In genomic region chr12:132133952-132134652, GRCh38 we compare ENCODE assay signal across 14 cellular contexts. TPM values are rescaled to one million over a fixed set of nuclear protein-coding genes. Genes with fewer than 3 reads are reported as not detected.
DNase-seq lines count a peak whose midpoint lies in the region; ATAC-seq and TF ChIP-seq lines count a peak whose summit lies in the region.
"Had no signal": no experiment of that assay in that cellular context is flagged by ENCODE, and none has a peak within 500 bp of the region (broad histone marks: within the 10 kb centered on the region; RNA-seq: fewer than 3 reads in every experiment).

No MANE protein-coding gene starts in this region.

- peak; percentile 20 to 32 (median 26) for ATAC-seq in right lobe of liver
- no peak for ATAC-seq in T-helper 17 cell
- ATAC-seq in HG03571 (IDR thresholded peaks at IDR 0.05; ENCODE audit: unreplicated experiment) = no peak
- ATAC-seq: gastrocnemius medialis had no signal

- WGBS in right lobe of liver (ENCODE audit: insufficient coverage, low coverage, low lambda C conversion rate, missing lambda C conversion rate) = 58% methylated on average over 6 of the region's 27 CpGs

- no peaks in the 10 kb centered on the region for H3K27me3 Mint-ChIP-seq in T-helper 17 cell

- H3K27ac ChIP-seq in right lobe of liver = no peak overlapping the region
- H3K27ac ChIP-seq: gastrocnemius medialis had no signal

- no peak overlapping the region for H3K27ac Mint-ChIP-seq in T-helper 17 cell
- H3K27ac Mint-ChIP-seq: CD14-positive monocyte, HFFc6 had no signal

- DNase-seq in DMS53 treated with DMSO at 0.1 percent for 48 hours (lab: John Stamatoyannopoulos, UW; ENCODE audit: unreplicated experiment) (peak; percentile 58), NCI-H1417 treated with DMSO at 0.1 percent for 48 hours (lab: John Stamatoyannopoulos, UW) (peak; percentile 7), SHP77 (lab: John Stamatoyannopoulos, UW) (peak; percentile 87 to 92), right lobe of liver (peak in 2 of 3 donors; percentile 17 to 43), T-helper 17 cell (no peak), glomerular visceral epithelial cell (ENCODE audit: extremely low spot score) (no peak), superior temporal gyrus (ENCODE audit: extremely low spot score) (no peak)
- DNase-seq: activated CD8-positive, alpha-beta memory T cell treated with anti-CD3 and anti-CD28 coated beads, Interleukin-2, amount 50 U/mL, for 4 hours; amniotic stem cell; gastrocnemius medialis; HFFc6; OCI-M1 had no signal

- no peaks in the 10 kb centered on the region for H3K27me3 ChIP-seq in right lobe of liver
- H3K27me3 ChIP-seq: gastrocnemius medialis had no signal

- no peaks in the 10 kb centered on the region for H3K36me3 Mint-ChIP-seq in T-helper 17 cell (ENCODE audit: low read depth)

- H3K9me3 ChIP-seq in right lobe of liver = no peaks in the 10 kb centered on the region
- no peaks in the 10 kb centered on the region for H3K9me3 ChIP-seq in T-helper 17 cell (ENCODE audit: control insufficient read depth, low read length, poor library complexity, severe bottlenecking)
- H3K9me3 ChIP-seq: gastrocnemius medialis had no signal

- intact Hi-C loops in right lobe of liver (cut with DNase I) = no loop called here

- TF ChIP-seq CTCF in right lobe of liver (IDR thresholded peaks at IDR 0.05) = no peak

- no peak overlapping the region for H3K4me3 Mint-ChIP-seq in T-helper 17 cell
- H3K4me3 Mint-ChIP-seq: CD14-positive monocyte, HFFc6 had no signal

- no peak overlapping the region for H3K4me3 ChIP-seq in right lobe of liver
- H3K4me3 ChIP-seq: gastrocnemius medialis had no signal

- no peak for TF ChIP-seq POLR2A in right lobe of liver (IDR thresholded peaks at IDR 0.05)

- H3K4me1 ChIP-seq in right lobe of liver = no peaks in the 10 kb centered on the region
- H3K4me1 ChIP-seq: gastrocnemius medialis had no signal

- H3K4me1 Mint-ChIP-seq in T-helper 17 cell = no peaks in the 10 kb centered on the region
- H3K4me1 Mint-ChIP-seq: CD14-positive monocyte had no signal

- H3K36me3 ChIP-seq in right lobe of liver = peaks cover 0 to 6% (median 0%) of the 10 kb centered on the region in 4 donors

RNA-seq across cellular contexts. Expression of gene DDX51, which starts 10.0 kb away (rescaled TPM):
- 1 to 10 TPM; 4.2 to 9.0 (median 5.2) TPM for total RNA-seq in right lobe of liver
- total RNA-seq in T-helper 17 cell = 10 to 100 TPM; 38.2 to 40.9 TPM

RNA-seq across cellular contexts. Expression of gene NOC4L, which starts 10.2 kb away (rescaled TPM):
- total RNA-seq in right lobe of liver (1 to 10 TPM; 7.4 to 9.7 (median 8.3) TPM), T-helper 17 cell (10 to 100 TPM; 20.7 to 21.6 TPM)

Comparison
In these comparisons a context has a peak if more than half of its experiments do, and no peak if none do; other contexts are left out.
1. DNase-seq: peak in DMS53 treated with DMSO at 0.1 percent for 48 hours (single experiment), NCI-H1417 treated with DMSO at 0.1 percent for 48 hours (single experiment), SHP77 (2 of 2) and right lobe of liver (2 of 3); none in T-helper 17 cell (0 of 3), glomerular visceral epithelial cell (single experiment) and superior temporal gyrus (single experiment).
2. ATAC-seq: peak in right lobe of liver (4 of 4); none in T-helper 17 cell (single experiment) and HG03571 (single experiment).